1 cellular context compared by ENCODE assay signal in genomic region chr4:177441803-177442622, GRCh38.
TF ChIP-seq lines count a peak whose summit lies in the region.

Gene AGA, minus strand, starts transcription at chr4:177442437. Its CDS starts 62 bp downstream, at chr4:177442375.

TF ChIP-seq in K562, 482 proteins besides CTCF, POLR2A, EP300 and RAD21 (continued from another document and continues in another):
- TF ChIP-seq, protein P1, sequence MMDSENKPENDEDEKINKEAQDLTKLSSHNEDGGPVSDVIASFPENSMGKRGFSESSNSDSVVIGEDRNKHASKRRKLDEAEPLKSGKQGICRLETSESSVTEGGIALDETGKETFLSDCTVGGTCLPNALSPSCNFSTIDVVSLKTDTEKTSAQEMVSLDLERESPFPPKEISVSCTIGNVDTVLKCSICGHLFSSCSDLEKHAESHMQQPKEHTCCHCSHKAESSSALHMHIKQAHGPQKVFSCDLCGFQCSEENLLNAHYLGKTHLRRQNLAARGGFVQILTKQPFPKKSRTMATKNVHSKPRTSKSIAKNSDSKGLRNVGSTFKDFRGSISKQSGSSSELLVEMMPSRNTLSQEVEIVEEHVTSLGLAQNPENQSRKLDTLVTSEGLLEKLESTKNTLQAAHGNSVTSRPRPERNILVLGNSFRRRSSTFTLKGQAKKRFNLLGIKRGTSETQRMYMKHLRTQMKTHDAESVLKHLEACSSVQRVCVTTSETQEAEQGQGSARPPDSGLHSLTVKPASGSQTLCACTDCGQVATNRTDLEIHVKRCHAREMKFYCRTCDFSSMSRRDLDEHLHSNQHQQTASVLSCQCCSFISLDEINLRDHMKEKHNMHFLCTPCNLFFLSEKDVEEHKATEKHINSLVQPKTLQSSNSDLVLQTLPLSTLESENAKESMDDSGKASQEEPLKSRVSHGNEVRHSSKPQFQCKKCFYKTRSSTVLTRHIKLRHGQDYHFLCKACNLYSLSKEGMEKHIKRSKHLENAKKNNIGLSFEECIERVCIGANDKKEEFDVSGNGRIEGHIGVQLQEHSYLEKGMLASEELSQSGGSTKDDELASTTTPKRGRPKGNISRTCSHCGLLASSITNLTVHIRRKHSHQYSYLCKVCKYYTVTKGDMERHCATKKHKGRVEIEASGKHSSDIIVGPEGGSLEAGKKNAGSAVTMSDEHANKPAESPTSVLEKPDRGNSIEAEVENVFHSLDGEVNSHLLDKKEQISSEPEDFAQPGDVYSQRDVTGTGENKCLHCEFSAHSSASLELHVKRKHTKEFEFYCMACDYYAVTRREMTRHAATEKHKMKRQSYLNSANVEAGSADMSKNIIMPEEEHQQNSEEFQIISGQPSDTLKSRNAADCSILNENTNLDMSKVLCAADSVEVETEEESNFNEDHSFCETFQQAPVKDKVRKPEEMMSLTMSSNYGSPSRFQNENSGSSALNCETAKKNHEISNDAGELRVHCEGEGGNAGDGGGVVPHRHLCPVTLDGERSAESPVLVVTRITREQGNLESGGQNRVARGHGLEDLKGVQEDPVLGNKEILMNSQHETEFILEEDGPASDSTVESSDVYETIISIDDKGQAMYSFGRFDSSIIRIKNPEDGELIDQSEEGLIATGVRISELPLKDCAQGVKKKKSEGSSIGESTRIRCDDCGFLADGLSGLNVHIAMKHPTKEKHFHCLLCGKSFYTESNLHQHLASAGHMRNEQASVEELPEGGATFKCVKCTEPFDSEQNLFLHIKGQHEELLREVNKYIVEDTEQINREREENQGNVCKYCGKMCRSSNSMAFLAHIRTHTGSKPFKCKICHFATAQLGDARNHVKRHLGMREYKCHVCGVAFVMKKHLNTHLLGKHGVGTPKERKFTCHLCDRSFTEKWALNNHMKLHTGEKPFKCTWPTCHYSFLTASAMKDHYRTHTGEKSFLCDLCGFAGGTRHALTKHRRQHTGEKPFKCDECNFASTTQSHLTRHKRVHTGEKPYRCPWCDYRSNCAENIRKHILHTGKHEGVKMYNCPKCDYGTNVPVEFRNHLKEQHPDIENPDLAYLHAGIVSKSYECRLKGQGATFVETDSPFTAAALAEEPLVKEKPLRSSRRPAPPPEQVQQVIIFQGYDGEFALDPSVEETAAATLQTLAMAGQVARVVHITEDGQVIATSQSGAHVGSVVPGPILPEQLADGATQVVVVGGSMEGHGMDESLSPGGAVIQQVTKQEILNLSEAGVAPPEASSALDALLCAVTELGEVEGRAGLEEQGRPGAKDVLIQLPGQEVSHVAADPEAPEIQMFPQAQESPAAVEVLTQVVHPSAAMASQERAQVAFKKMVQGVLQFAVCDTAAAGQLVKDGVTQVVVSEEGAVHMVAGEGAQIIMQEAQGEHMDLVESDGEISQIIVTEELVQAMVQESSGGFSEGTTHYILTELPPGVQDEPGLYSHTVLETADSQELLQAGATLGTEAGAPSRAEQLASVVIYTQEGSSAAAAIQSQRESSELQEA (IDR thresholded peaks at IDR 0.05; ENCODE audit: low read depth), result no peak
- TF ChIP-seq, protein P2, sequence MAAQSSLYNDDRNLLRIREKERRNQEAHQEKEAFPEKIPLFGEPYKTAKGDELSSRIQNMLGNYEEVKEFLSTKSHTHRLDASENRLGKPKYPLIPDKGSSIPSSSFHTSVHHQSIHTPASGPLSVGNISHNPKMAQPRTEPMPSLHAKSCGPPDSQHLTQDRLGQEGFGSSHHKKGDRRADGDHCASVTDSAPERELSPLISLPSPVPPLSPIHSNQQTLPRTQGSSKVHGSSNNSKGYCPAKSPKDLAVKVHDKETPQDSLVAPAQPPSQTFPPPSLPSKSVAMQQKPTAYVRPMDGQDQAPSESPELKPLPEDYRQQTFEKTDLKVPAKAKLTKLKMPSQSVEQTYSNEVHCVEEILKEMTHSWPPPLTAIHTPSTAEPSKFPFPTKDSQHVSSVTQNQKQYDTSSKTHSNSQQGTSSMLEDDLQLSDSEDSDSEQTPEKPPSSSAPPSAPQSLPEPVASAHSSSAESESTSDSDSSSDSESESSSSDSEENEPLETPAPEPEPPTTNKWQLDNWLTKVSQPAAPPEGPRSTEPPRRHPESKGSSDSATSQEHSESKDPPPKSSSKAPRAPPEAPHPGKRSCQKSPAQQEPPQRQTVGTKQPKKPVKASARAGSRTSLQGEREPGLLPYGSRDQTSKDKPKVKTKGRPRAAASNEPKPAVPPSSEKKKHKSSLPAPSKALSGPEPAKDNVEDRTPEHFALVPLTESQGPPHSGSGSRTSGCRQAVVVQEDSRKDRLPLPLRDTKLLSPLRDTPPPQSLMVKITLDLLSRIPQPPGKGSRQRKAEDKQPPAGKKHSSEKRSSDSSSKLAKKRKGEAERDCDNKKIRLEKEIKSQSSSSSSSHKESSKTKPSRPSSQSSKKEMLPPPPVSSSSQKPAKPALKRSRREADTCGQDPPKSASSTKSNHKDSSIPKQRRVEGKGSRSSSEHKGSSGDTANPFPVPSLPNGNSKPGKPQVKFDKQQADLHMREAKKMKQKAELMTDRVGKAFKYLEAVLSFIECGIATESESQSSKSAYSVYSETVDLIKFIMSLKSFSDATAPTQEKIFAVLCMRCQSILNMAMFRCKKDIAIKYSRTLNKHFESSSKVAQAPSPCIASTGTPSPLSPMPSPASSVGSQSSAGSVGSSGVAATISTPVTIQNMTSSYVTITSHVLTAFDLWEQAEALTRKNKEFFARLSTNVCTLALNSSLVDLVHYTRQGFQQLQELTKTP (IDR thresholded peaks at IDR 0.05; ENCODE audit: low read depth in 1 of 2, partially characterized antibody in 2 of 2), result peak in 1 of 2 experiments; percentile 97
- TF ChIP-seq ZNF511 (CRISPR knock-in tag; IDR thresholded peaks at IDR 0.05), result peak; percentile 77; the same call in 1 of the 2 replicates
- no peak for TF ChIP-seq CREBBP (IDR thresholded peaks at IDR 0.05; ENCODE audit: low read depth, low read length)
- peak; percentile 94 for TF ChIP-seq ZFX (CRISPR knock-in tag; IDR thresholded peaks at IDR 0.05)
- peak; percentile 51 for TF ChIP-seq ETV5 (CRISPR knock-in tag; IDR thresholded peaks at IDR 0.05; ENCODE audit: low read depth)
- no peak; the same call in 1 of the 2 replicates for TF ChIP-seq XRCC5 (IDR thresholded peaks at IDR 0.05; ENCODE audit: low read depth, low read length)
- TF ChIP-seq FOXP1 (CRISPR knock-in tag; IDR thresholded peaks at IDR 0.05), result no peak
- no peak for TF ChIP-seq ZKSCAN8 (CRISPR knock-in tag; IDR thresholded peaks at IDR 0.05)
- TF ChIP-seq EWSR1 (IDR thresholded peaks at IDR 0.05; ENCODE audit: borderline replicate concordance, low read depth, partially characterized antibody), result no peak
- TF ChIP-seq, protein P3, sequence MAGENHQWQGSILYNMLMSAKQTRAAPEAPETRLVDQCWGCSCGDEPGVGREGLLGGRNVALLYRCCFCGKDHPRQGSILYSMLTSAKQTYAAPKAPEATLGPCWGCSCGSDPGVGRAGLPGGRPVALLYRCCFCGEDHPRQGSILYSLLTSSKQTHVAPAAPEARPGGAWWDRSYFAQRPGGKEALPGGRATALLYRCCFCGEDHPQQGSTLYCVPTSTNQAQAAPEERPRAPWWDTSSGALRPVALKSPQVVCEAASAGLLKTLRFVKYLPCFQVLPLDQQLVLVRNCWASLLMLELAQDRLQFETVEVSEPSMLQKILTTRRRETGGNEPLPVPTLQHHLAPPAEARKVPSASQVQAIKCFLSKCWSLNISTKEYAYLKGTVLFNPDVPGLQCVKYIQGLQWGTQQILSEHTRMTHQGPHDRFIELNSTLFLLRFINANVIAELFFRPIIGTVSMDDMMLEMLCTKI (IDR thresholded peaks at IDR 0.05; ENCODE audit: partially characterized antibody), result no peak
- TF ChIP-seq BHLHE40 (IDR thresholded peaks at IDR 0.05; ENCODE audit: low read length), result peak; percentile 61
- no peak for TF ChIP-seq SREBF2 (CRISPR knock-in tag; IDR thresholded peaks at IDR 0.05)
- no peak for TF ChIP-seq ZKSCAN1 (IDR thresholded peaks at IDR 0.05; ENCODE audit: low read depth, low read length)
- no peak for TF ChIP-seq SMC3 (conservative IDR thresholded peaks at IDR 0.05; ENCODE audit: insufficient read depth, low read depth, low read length)
- no peak for TF ChIP-seq HDAC8 (tag; IDR thresholded peaks at IDR 0.05)
- no peak for TF ChIP-seq HNRNPUL1 (IDR thresholded peaks at IDR 0.05; ENCODE audit: low read length)
- no peak for TF ChIP-seq FOXA1 (IDR thresholded peaks at IDR 0.05; ENCODE audit: borderline replicate concordance)
- no peak for TF ChIP-seq ZNF589 (CRISPR knock-in tag; IDR thresholded peaks at IDR 0.05; ENCODE audit: low read depth)
- peak; percentile 45; the same call in 1 of the 2 replicates for TF ChIP-seq MAX (CRISPR knock-in tag; IDR thresholded peaks at IDR 0.05)
- peak; percentile 68; the same call in 1 of the 2 replicates for TF ChIP-seq LCOR (CRISPR knock-in tag; IDR thresholded peaks at IDR 0.05)
- no peak for TF ChIP-seq BMI1 (IDR thresholded peaks at IDR 0.05; ENCODE audit: low read length)
- TF ChIP-seq JUND (IDR thresholded peaks at IDR 0.05; ENCODE audit: borderline replicate concordance, low read depth, low read length), result peak; percentile 54
- TF ChIP-seq JUND (tag; IDR thresholded peaks at IDR 0.05; ENCODE audit: borderline replicate concordance, low read depth, low read length), result peak; percentile 57; the same call in 1 of the 3 replicates
- TF ChIP-seq RBBP5 (IDR thresholded peaks at IDR 0.05; ENCODE audit: borderline replicate concordance, insufficient read depth, low read length, poor library complexity, severe bottlenecking), result peak; percentile 91
- TF ChIP-seq ZNF282 (CRISPR knock-in tag; IDR thresholded peaks at IDR 0.05), result no peak
- TF ChIP-seq ETV6 (IDR thresholded peaks at IDR 0.05; ENCODE audit: borderline replicate concordance in 1 of 2, low read depth in 2 of 2, low read length in 1 of 2), result no peak
- no peak for TF ChIP-seq ETV6 (CRISPR knock-in tag; IDR thresholded peaks at IDR 0.05; ENCODE audit: borderline replicate concordance)
- TF ChIP-seq NONO (IDR thresholded peaks at IDR 0.05; ENCODE audit: low read depth in 2 of 2, low read length in 1 of 2), result peak; percentile 8 to 37; a peak in 2 of 4 replicates
- TF ChIP-seq, protein P4, sequence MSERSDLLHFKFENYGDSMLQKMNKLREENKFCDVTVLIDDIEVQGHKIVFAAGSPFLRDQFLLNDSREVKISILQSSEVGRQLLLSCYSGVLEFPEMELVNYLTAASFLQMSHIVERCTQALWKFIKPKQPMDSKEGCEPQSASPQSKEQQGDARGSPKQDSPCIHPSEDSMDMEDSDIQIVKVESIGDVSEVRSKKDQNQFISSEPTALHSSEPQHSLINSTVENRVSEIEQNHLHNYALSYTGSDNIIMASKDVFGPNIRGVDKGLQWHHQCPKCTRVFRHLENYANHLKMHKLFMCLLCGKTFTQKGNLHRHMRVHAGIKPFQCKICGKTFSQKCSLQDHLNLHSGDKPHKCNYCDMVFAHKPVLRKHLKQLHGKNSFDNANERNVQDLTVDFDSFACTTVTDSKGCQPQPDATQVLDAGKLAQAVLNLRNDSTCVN (CRISPR knock-in tag; IDR thresholded peaks at IDR 0.05), result no peak
- TF ChIP-seq NFXL1 (CRISPR knock-in tag; IDR thresholded peaks at IDR 0.05), result no peak
- TF ChIP-seq NR3C1 (CRISPR knock-in tag; IDR thresholded peaks at IDR 0.05), result no peak
- no peak for TF ChIP-seq TAF15 (IDR thresholded peaks at IDR 0.05; ENCODE audit: low read depth, low read length)
- no peak for TF ChIP-seq ZFP30 (CRISPR knock-in tag; IDR thresholded peaks at IDR 0.05; ENCODE audit: borderline replicate concordance)
- TF ChIP-seq GABPB1 (CRISPR knock-in tag; IDR thresholded peaks at IDR 0.05), result no peak; the same call in 1 of the 2 replicates
- TF ChIP-seq TRIM28 (IDR thresholded peaks at IDR 0.05), result no peak
- TF ChIP-seq MTA1 (IDR thresholded peaks at IDR 0.05; ENCODE audit: borderline replicate concordance), result no peak
- TF ChIP-seq JUNB (CRISPR knock-in tag; conservative IDR thresholded peaks at IDR 0.05), result no peak
- no peak for TF ChIP-seq TARDBP (IDR thresholded peaks at IDR 0.05)
- no peak for TF ChIP-seq CHAMP1 (IDR thresholded peaks at IDR 0.05)
- no peak for TF ChIP-seq BDP1 (IDR thresholded peaks at IDR 0.05; ENCODE audit: insufficient read depth, insufficient read length)
- no peak for TF ChIP-seq ZNF695 (CRISPR knock-in tag; IDR thresholded peaks at IDR 0.05)
- TF ChIP-seq MEF2A (IDR thresholded peaks at IDR 0.05; ENCODE audit: control insufficient read depth, low read depth, low read length), result no peak
- no peak for TF ChIP-seq ZNF143 (CRISPR knock-in tag; IDR thresholded peaks at IDR 0.05)
- no peak for TF ChIP-seq CEBPG (CRISPR knock-in tag; IDR thresholded peaks at IDR 0.05)
- TF ChIP-seq CEBPG (tag; conservative IDR thresholded peaks at IDR 0.05 in 1 of 2, IDR thresholded peaks at IDR 0.05 in 1 of 2), result no peak
- no peak for TF ChIP-seq MIER1 (IDR thresholded peaks at IDR 0.05; ENCODE audit: low read depth)
- TF ChIP-seq ARHGAP35 (IDR thresholded peaks at IDR 0.05; ENCODE audit: partially characterized antibody), result peak; percentile 93
- TF ChIP-seq PRPF4 (IDR thresholded peaks at IDR 0.05; ENCODE audit: insufficient read depth, low read depth, low read length, poor library complexity, severe bottlenecking), result peak; percentile 72
- TF ChIP-seq, protein P5, sequence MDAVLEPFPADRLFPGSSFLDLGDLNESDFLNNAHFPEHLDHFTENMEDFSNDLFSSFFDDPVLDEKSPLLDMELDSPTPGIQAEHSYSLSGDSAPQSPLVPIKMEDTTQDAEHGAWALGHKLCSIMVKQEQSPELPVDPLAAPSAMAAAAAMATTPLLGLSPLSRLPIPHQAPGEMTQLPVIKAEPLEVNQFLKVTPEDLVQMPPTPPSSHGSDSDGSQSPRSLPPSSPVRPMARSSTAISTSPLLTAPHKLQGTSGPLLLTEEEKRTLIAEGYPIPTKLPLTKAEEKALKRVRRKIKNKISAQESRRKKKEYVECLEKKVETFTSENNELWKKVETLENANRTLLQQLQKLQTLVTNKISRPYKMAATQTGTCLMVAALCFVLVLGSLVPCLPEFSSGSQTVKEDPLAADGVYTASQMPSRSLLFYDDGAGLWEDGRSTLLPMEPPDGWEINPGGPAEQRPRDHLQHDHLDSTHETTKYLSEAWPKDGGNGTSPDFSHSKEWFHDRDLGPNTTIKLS (IDR thresholded peaks at IDR 0.05; ENCODE audit: borderline replicate concordance, low read depth), result peak; percentile 88
